14 cellular contexts compared by ENCODE assay signal in the genomic region with DNA sequence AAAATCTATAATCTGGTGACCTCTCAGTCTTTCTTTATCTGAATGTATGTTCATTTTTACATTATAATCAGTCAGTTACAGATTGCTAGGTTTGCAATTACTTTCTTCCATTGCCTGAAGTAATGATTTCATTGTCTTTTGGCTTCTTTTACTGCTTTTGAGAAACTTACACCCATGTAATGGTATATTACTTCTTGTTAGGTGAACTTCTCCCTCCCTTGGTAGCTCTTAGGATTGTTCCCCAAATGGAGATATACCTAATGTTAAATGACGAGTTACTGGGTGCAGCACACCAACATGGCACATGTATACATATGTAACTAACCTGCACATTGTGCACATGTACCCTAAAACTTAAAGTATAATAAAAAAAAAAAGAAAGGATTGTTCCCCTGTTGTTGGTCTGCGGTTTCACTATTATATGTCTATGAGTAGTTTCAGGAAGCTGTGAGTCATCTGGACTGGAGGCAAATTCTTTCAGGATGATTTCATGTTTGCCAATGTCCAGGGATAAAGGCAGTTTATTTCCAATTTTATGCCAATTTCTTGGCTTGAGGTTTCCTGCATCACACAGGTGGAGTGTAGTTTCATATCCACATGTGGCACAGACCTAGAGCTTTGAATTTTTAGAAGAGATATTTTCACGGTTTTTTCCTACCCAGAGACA. TPM values are rescaled to one million over a fixed set of nuclear protein-coding genes. Genes with fewer than 3 reads are reported as not detected.
DNase-seq lines count a peak whose midpoint lies in the region; ATAC-seq and TF ChIP-seq lines count a peak whose summit lies in the region.
"Had no signal": no experiment of that assay in that cellular context is flagged by ENCODE, and none has a peak within 500 bp of the region (broad histone marks: within the 10 kb centered on the region; RNA-seq: fewer than 3 reads in every experiment).

No MANE protein-coding gene starts in this region.

- no peak overlapping the region for H3K4ac ChIP-seq in neuronal stem cell (ENCODE audit: low read length)

- H3K18ac ChIP-seq in neuronal stem cell (ENCODE audit: low read length) = no peak overlapping the region

- intact Hi-C loops in heart right ventricle (cut with DNase I) = no loop called here

- in situ Hi-C loops in T47D (cut with HindIII; ENCODE audit: low pct_unique_long_range_greater_than_20kb, low sequenced_read_pairs) = no loop called here

- no peak overlapping the region for H2BK12ac ChIP-seq in neuronal stem cell (ENCODE audit: low read length)

- WGBS in heart right ventricle, 2 donors = 51 to 53% methylated on average over 3 of the region's 3 CpGs
- WGBS in neuronal stem cell (ENCODE audit: extremely low coverage in 2 of 2, insufficient read length in 2 of 2, insufficient replicate concordance in 1 of 2), 2 donors = no CpG with 5 or more reads among the region's 3 CpGs

- H3K27ac ChIP-seq in heart right ventricle (no peak overlapping the region), neuronal stem cell (replicated peaks; ENCODE audit: low read length) (no peak overlapping the region)
- H3K27ac ChIP-seq: BLaER1 treated with 17β-estradiol and CSF1 and Interleukin-3, amounts not matched to agents 10 nM and 100 nM; skin epidermis had no signal

- H3K4me2 ChIP-seq in neuronal stem cell (ENCODE audit: insufficient read depth, low read length, poor library complexity, severe bottlenecking) = no peak overlapping the region

- no peak overlapping the region for H2BK5ac ChIP-seq in neuronal stem cell (ENCODE audit: low read length)

- H3K4me3 ChIP-seq in heart right ventricle = no peak overlapping the region
- no peak overlapping the region for H3K4me3 ChIP-seq in neuronal stem cell (ENCODE audit: low read length in 2 of 2)
- H3K4me3 ChIP-seq: BLaER1 treated with 17β-estradiol and CSF1 and Interleukin-3, amounts not matched to agents 10 nM and 100 nM; GM12878; skin epidermis had no signal

- ATAC-seq in GM19351 (IDR thresholded peaks at IDR 0.05; ENCODE audit: unreplicated experiment) (no peak), heart right ventricle (no peak), HG03457 (IDR thresholded peaks at IDR 0.05; ENCODE audit: unreplicated experiment) (no peak)
- ATAC-seq: esophagus mucosa, GM12878 had no signal

- H3K9me3 ChIP-seq in heart right ventricle (peaks cover 0 to 5% (median 0%) of the 10 kb centered on the region in 11 donors), neuronal stem cell (replicated peaks in 1 of 2; ENCODE audit: control insufficient read depth in 2 of 2, insufficient read depth in 1 of 2, low read depth in 1 of 2, low read length in 2 of 2) (no peaks in the 10 kb centered on the region)

- H2BK15ac ChIP-seq in neuronal stem cell (ENCODE audit: low read length) = no peak overlapping the region

- H3K23ac ChIP-seq in neuronal stem cell (ENCODE audit: low read depth, low read length, poor library complexity) = no peak overlapping the region

- no peaks in the 10 kb centered on the region for H3K36me3 ChIP-seq in heart right ventricle
- H3K36me3 ChIP-seq in neuronal stem cell (replicated peaks in 1 of 2; ENCODE audit: control insufficient read depth in 2 of 2, insufficient read depth in 2 of 2, low read length in 2 of 2) = no peaks in the 10 kb centered on the region
- H3K36me3 ChIP-seq: BLaER1 treated with 17β-estradiol and CSF1 and Interleukin-3, amounts not matched to agents 10 nM and 100 nM had no signal

- no peak overlapping the region for H3K9ac ChIP-seq in neuronal stem cell (ENCODE audit: low read depth, low read length, poor library complexity)
- H3K9ac ChIP-seq: BLaER1 treated with 17β-estradiol and CSF1 and Interleukin-3, amounts not matched to agents 10 nM and 100 nM had no signal

- no peaks in the 10 kb centered on the region for H3K79me1 ChIP-seq in neuronal stem cell (ENCODE audit: low read depth, low read length)

- no peak overlapping the region for H2AK5ac ChIP-seq in neuronal stem cell (ENCODE audit: low read depth, low read length)

- H2AFZ ChIP-seq in neuronal stem cell (ENCODE audit: low read length) = no peak overlapping the region

- H3K27me3 ChIP-seq in heart right ventricle = no peaks in the 10 kb centered on the region
- no peaks in the 10 kb centered on the region for H3K27me3 ChIP-seq in neuronal stem cell (ENCODE audit: control insufficient read depth in 3 of 3, insufficient read depth in 3 of 3, low read depth in 1 of 3, low read length in 3 of 3)

- no peak overlapping the region for H4K8ac ChIP-seq in neuronal stem cell (ENCODE audit: low read depth, low read length)

- no peak overlapping the region for H2BK120ac ChIP-seq in neuronal stem cell (ENCODE audit: low read depth, low read length)

- DNase-seq in AG08396 (ENCODE audit: low spot score) (peak; percentile 55), LHCN-M2 (ENCODE audit: low read depth) (peak; percentile 76), T47D (ENCODE audit: low read depth in 1 of 2, low spot score in 1 of 2) (peak; percentile 3 to 50), kidney glomerular epithelial cell (lab: John Stamatoyannopoulos, UW) (peak; percentile 49), heart right ventricle (no peak), neuronal stem cell (ENCODE audit: low spot score) (no peak)
- DNase-seq: midbrain had no signal

- no peak overlapping the region for H3K14ac ChIP-seq in neuronal stem cell (ENCODE audit: low read length)

- H3K4me1 ChIP-seq in heart right ventricle (no peaks in the 10 kb centered on the region), neuronal stem cell (ENCODE audit: control insufficient read depth in 2 of 2, insufficient read depth in 1 of 2, low read depth in 1 of 2, low read length in 2 of 2) (no peaks in the 10 kb centered on the region)
- H3K4me1 ChIP-seq: BLaER1 treated with 17β-estradiol and CSF1 and Interleukin-3, amounts not matched to agents 10 nM and 100 nM had no signal

- TF ChIP-seq CTCF in heart right ventricle (IDR thresholded peaks at IDR 0.05) = no peak

- H4K91ac ChIP-seq in neuronal stem cell (ENCODE audit: low read depth, low read length, poor library complexity) = no peak overlapping the region

RNA-seq across cellular contexts. Expression of a gene that starts 21.8 kb away (rescaled TPM):
- not detected in 2 replicates for total RNA-seq in LHCN-M2 (2014; rRNA removed)
- polyA plus RNA-seq in LHCN-M2 (2012) = 0.52 TPM
- total RNA-seq in heart right ventricle = not detected
- polyA plus RNA-seq in heart right ventricle = not detected
- not detected for polyA plus RNA-seq in neuronal stem cell (2013, experiment 1 of 2)
- not detected for polyA plus RNA-seq in neuronal stem cell (2013, experiment 2 of 2)
- total RNA-seq: esophagus mucosa, GM12878 had no signal
- polyA plus RNA-seq: GM12878, IgD-negative memory B cell had no signal

RNA-seq across cellular contexts. Expression of a gene that starts 43.5 kb away (rescaled TPM):
- total RNA-seq in LHCN-M2 (2014; rRNA removed) = 8.8 and 9.0 TPM in 2 replicates
- polyA plus RNA-seq in LHCN-M2 (2012) = 75.4 TPM
- total RNA-seq in heart right ventricle = 1 to 10 TPM; 1.5 to 4.3 (median 2.8) TPM
- polyA plus RNA-seq in heart right ventricle = 1 to 10 TPM; 5.1 to 7.3 TPM
- 64.3 TPM for polyA plus RNA-seq in neuronal stem cell (2013, experiment 1 of 2)
- 63.1 TPM for polyA plus RNA-seq in neuronal stem cell (2013, experiment 2 of 2)

Comparison
In these comparisons a context has a peak if more than half of its experiments do, and no peak if none do; other contexts are left out.
1. DNase-seq: peak in AG08396 (single experiment), LHCN-M2 (single experiment), T47D (2 of 2) and kidney glomerular epithelial cell (single experiment); none in heart right ventricle (0 of 2) and neuronal stem cell (single experiment).